Comparison of ENCODE assay signal across 27 cellular contexts in genomic region chr21:32602099-32602498, GRCh38. TPM values are rescaled to one million over a fixed set of nuclear protein-coding genes. Genes with fewer than 3 reads are reported as not detected.
"Had no signal": no experiment of that assay in that cellular context is flagged by ENCODE, and none has a peak within 500 bp of the region (broad histone marks: within the 10 kb centered on the region; RNA-seq: fewer than 3 reads in every experiment).

No MANE protein-coding gene starts in this region.

- ATAC-seq: activated CD4-positive, alpha-beta T cell treated with anti-CD3 and anti-CD28 coated beads for 36 hours; activated naive CD4-positive, alpha-beta T cell treated with anti-CD3 and anti-CD28 coated beads, Interleukin-2, amount 50 U/mL, for 72 hours; activated T-cell treated with anti-CD3 and anti-CD28 coated beads, Interleukin-2, amount 50 U/mL, for 72 hours; left cardiac atrium; right lobe of liver; stimulated activated effector memory CD8-positive, alpha-beta T cell treated with anti-CD3 and anti-CD28 coated beads, Interleukin-12 subunit alpha, Interleukin-12 subunit beta, amount 100 ng/mL, for 72 hours; T-cell had no signal

- H3K4me1 Mint-ChIP-seq: mesothelial cell of epicardium had no signal

- DNase-seq: activated CD4-positive, alpha-beta T cell treated with anti-CD3 and anti-CD28 coated beads for 36 hours; activated CD4-positive, alpha-beta T cell treated with anti-CD3 and anti-CD28 coated beads, Interleukin-2, amount 50 U/mL, for 4 hours; activated CD4-positive, CD25-positive, alpha-beta regulatory T cell; activated naive CD4-positive, alpha-beta T cell; activated T-cell treated with anti-CD3 and anti-CD28 coated beads for 4 hours; activated T-cell treated with anti-CD3 and anti-CD28 coated beads, Interleukin-2, amount 50 U/mL, for 72 hours; brain microvascular endothelial cell; effector CD4-positive, alpha-beta T cell; esophagus squamous epithelium; foreskin melanocyte; left cardiac atrium; naive B cell; ovary; right lobe of liver; stimulated activated CD4-positive, alpha-beta T cell treated with anti-CD3 and anti-CD28 coated beads, Interleukin-4, amount 100 ng/mL, for 24 hours; substantia nigra; T-cell had no signal

- H3K27me3 Mint-ChIP-seq: activated CD4-positive, alpha-beta T cell treated with anti-CD3 and anti-CD28 coated beads for 36 hours; dendritic cell treated with granulocyte-macrophage colony-stimulating factor and Interleukin-4, amounts not matched to agents 40 ng/mL and 50 ng/mL, for 4 days; naive B cell; progenitor cell of endocrine pancreas; stimulated activated naive CD8-positive, alpha-beta T cell treated with anti-CD3 and anti-CD28 coated beads, Interleukin-15, Interleukin-2, amounts not matched to agents 100 ng/mL and 50 ng/mL, for 24 hours; T-cell; type B pancreatic cell had no signal

- H3K27ac Mint-ChIP-seq: activated CD4-positive, alpha-beta T cell treated with anti-CD3 and anti-CD28 coated beads for 36 hours; activated naive CD4-positive, alpha-beta T cell treated with anti-CD3 and anti-CD28 coated beads, Interleukin-2, amount 50 U/mL, for 72 hours; activated T-cell treated with anti-CD3 and anti-CD28 coated beads, Interleukin-2, amount 50 U/mL, for 72 hours; dendritic cell treated with granulocyte-macrophage colony-stimulating factor and Interleukin-4, amounts not matched to agents 40 ng/mL and 50 ng/mL, for 4 days; mesothelial cell of epicardium; naive B cell; progenitor cell of endocrine pancreas; stimulated activated effector memory CD8-positive, alpha-beta T cell treated with anti-CD3 and anti-CD28 coated beads, Interleukin-12 subunit alpha, Interleukin-12 subunit beta, amount 100 ng/mL, for 72 hours; stimulated activated naive CD8-positive, alpha-beta T cell treated with anti-CD3 and anti-CD28 coated beads, Interleukin-15, Interleukin-2, amounts not matched to agents 100 ng/mL and 50 ng/mL, for 24 hours; T-cell; T-helper 2 cell treated with Interferon-gamma antibody and Interleukin-4, amounts not matched to agents 5 μg/mL and 100 μg/mL, for 36 hours; type B pancreatic cell had no signal

- H3K4me3 ChIP-seq: esophagus squamous epithelium, ovary, right lobe of liver, vagina had no signal

- H3K27me3 ChIP-seq: brain microvascular endothelial cell, esophagus squamous epithelium, ovary, right lobe of liver, vagina had no signal

- H3K9me3 Mint-ChIP-seq: activated naive CD4-positive, alpha-beta T cell treated with anti-CD3 and anti-CD28 coated beads, Interleukin-2, amount 50 U/mL, for 72 hours; activated T-cell treated with anti-CD3 and anti-CD28 coated beads, Interleukin-2, amount 50 U/mL, for 72 hours; dendritic cell treated with granulocyte-macrophage colony-stimulating factor and Interleukin-4, amounts not matched to agents 40 ng/mL and 50 ng/mL, for 4 days; mesothelial cell of epicardium; naive B cell; stimulated activated effector memory CD8-positive, alpha-beta T cell treated with anti-CD3 and anti-CD28 coated beads, Interleukin-12 subunit alpha, Interleukin-12 subunit beta, amount 100 ng/mL, for 72 hours; stimulated activated naive CD8-positive, alpha-beta T cell treated with anti-CD3 and anti-CD28 coated beads, Interleukin-15, Interleukin-2, amounts not matched to agents 100 ng/mL and 50 ng/mL, for 24 hours; T-cell; T-helper 2 cell treated with Interferon-gamma antibody and Interleukin-4, amounts not matched to agents 5 μg/mL and 100 μg/mL, for 36 hours; type B pancreatic cell had no signal

- H3K36me3 ChIP-seq: ovary had no signal

- H3K4me3 Mint-ChIP-seq: activated CD4-positive, alpha-beta T cell treated with anti-CD3 and anti-CD28 coated beads for 36 hours; activated T-cell treated with anti-CD3 and anti-CD28 coated beads, Interleukin-2, amount 50 U/mL, for 72 hours; dendritic cell treated with granulocyte-macrophage colony-stimulating factor and Interleukin-4, amounts not matched to agents 40 ng/mL and 50 ng/mL, for 4 days; mesothelial cell of epicardium; naive B cell; stimulated activated effector memory CD8-positive, alpha-beta T cell treated with anti-CD3 and anti-CD28 coated beads, Interleukin-12 subunit alpha, Interleukin-12 subunit beta, amount 100 ng/mL, for 72 hours; stimulated activated naive CD8-positive, alpha-beta T cell treated with anti-CD3 and anti-CD28 coated beads, Interleukin-15, Interleukin-2, amounts not matched to agents 100 ng/mL and 50 ng/mL, for 24 hours; T-cell; T-helper 2 cell treated with Interferon-gamma antibody and Interleukin-4, amounts not matched to agents 5 μg/mL and 100 μg/mL, for 36 hours; type B pancreatic cell had no signal

RNA-seq across cellular contexts. Expression of gene TCP10L, which starts 16.8 kb away (rescaled TPM):
- total RNA-seq: skeletal muscle tissue, vagina had no signal
